ENCODE assay signal across 1 cellular context in genomic region chr5:154793599-154794524, GRCh38.
TF ChIP-seq lines count a peak whose summit lies in the region.

No MANE protein-coding gene starts in this region.

TF ChIP-seq in SK-N-SH, 30 proteins besides CTCF, POLR2A, EP300 and RAD21 (continued from another document):
- TF ChIP-seq RFX5 (IDR thresholded peaks at IDR 0.05; ENCODE audit: low read length) (no peak), SIN3A (IDR thresholded peaks at IDR 0.05; ENCODE audit: borderline replicate concordance, low read depth, low read length) (no peak), SMC3 (IDR thresholded peaks at IDR 0.05; ENCODE audit: low read depth, low read length) (no peak)
- TF ChIP-seq, protein P1, sequence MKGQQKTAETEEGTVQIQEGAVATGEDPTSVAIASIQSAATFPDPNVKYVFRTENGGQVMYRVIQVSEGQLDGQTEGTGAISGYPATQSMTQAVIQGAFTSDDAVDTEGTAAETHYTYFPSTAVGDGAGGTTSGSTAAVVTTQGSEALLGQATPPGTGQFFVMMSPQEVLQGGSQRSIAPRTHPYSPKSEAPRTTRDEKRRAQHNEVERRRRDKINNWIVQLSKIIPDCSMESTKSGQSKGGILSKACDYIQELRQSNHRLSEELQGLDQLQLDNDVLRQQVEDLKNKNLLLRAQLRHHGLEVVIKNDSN (IDR thresholded peaks at IDR 0.05; ENCODE audit: borderline replicate concordance, low read depth) = no peak
